ENCODE assay signal across 24 cellular contexts in the genomic region with DNA sequence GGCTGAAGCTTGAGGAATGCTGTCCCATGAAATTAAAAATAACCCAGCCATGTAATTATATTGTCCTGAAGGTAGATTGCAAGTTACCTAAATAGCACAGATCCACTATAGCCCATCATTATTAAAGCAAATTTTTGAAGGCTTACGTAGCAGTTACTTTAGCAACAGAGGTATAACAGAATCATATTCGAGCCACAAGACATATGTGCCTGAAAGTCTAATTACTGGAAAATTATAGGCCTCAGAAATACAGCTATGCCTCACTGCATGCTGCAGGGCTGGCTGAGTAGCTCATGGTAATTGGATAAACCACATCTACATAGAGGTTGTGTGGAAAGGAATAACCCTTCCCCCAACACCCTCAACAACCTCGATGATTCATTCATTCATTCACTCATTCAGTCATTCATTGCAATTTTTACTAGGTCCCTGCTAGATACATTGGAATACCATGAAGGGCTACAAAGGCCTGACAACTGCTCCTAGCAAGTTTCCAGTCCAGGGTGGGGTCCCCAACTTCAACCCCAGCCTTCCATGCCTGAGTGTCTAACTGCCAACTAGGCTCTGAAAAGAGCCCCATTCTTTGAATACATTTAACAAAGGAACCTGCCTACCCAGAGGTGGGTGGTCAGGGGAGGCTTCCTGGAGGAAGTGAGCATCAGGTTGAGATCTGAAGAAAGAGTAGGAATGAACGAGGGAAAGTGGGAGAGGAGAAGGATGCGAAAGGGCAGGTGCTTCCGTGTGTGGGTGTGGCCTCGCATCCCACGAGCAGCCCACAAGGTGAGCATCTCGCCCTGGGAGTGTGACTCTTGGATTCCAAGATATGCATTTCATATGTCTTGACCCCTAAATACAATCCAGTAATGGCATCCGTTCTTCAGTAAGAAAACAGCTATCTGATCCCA. TPM values are rescaled to one million over a fixed set of nuclear protein-coding genes. Genes with fewer than 3 reads are reported as not detected.
"Had no signal": no experiment of that assay in that cellular context is flagged by ENCODE, and none has a peak within 500 bp of the region (broad histone marks: within the 10 kb centered on the region; RNA-seq: fewer than 3 reads in every experiment).

No MANE protein-coding gene starts in this region.

- H3K27ac Mint-ChIP-seq: activated CD4-positive, alpha-beta memory T cell treated with anti-CD3 and anti-CD28 coated beads for 36 hours; activated naive CD4-positive, alpha-beta T cell treated with anti-CD3 and anti-CD28 coated beads for 36 hours; progenitor cell of endocrine pancreas; stimulated activated memory B cell treated with anti-CD40 and anti-IgM and Interleukin-4, amounts not matched to agents 10 μg/mL and 1 μg/mL and 100 μg/mL, for 72 hours had no signal

- H3K9me3 Mint-ChIP-seq: activated CD4-positive, alpha-beta memory T cell treated with anti-CD3 and anti-CD28 coated beads for 36 hours; activated naive CD4-positive, alpha-beta T cell treated with anti-CD3 and anti-CD28 coated beads for 36 hours; neural progenitor cell; stimulated activated memory B cell treated with anti-CD40 and anti-IgM and Interleukin-4, amounts not matched to agents 10 μg/mL and 1 μg/mL and 100 μg/mL, for 72 hours had no signal

- H3K27ac ChIP-seq: lower lobe of right lung, neural progenitor cell, sigmoid colon, testis, vagina had no signal

- H3K9ac ChIP-seq: neural progenitor cell had no signal

- H3K9me3 ChIP-seq: lower lobe of right lung, mucosa of descending colon, sigmoid colon, testis, vagina had no signal

- H3K4me3 ChIP-seq: lower lobe of right lung, mucosa of descending colon, neural progenitor cell, sigmoid colon, smooth muscle cell, testis, vagina had no signal

- H2AFZ ChIP-seq: neural progenitor cell had no signal

- DNase-seq: activated CD4-positive, alpha-beta memory T cell treated with anti-CD3 and anti-CD28 coated beads for 36 hours; activated CD4-positive, alpha-beta T cell treated with anti-CD3 and anti-CD28 coated beads for 48 hours; activated effector memory CD4-positive, alpha-beta T cell treated with Interleukin-2 at 50 U/mL for 16 hours; activated naive CD4-positive, alpha-beta T cell treated with anti-CD3 and anti-CD28 coated beads for 36 hours; activated T-cell treated with anti-CD3 and anti-CD28 coated beads, Interleukin-2, amount 50 U/mL, for 48 hours; amygdala; cerebellar nuclear complex; cortex of kidney; foreskin fibroblast; left colon; lower lobe of right lung; mesendoderm; mucosa of descending colon; retina; sigmoid colon; stimulated activated CD4-positive, alpha-beta T cell treated with anti-CD3 and anti-CD28 coated beads, Interleukin-15, amount 100 ng/mL, for 24 hours; testis had no signal

- H3K36me3 Mint-ChIP-seq: activated CD4-positive, alpha-beta memory T cell treated with anti-CD3 and anti-CD28 coated beads for 36 hours; neural progenitor cell; stimulated activated memory B cell treated with anti-CD40 and anti-IgM and Interleukin-4, amounts not matched to agents 10 μg/mL and 1 μg/mL and 100 μg/mL, for 72 hours had no signal

- H3K36me3 ChIP-seq: lower lobe of right lung, neural progenitor cell, sigmoid colon, vagina had no signal

- H3K4me1 ChIP-seq: lower lobe of right lung, sigmoid colon, testis, vagina had no signal

- H3K27me3 ChIP-seq: neural progenitor cell, sigmoid colon, testis, vagina had no signal

- ATAC-seq: left colon; lower lobe of right lung; mucosa of descending colon; stimulated activated memory B cell treated with anti-CD40 and anti-IgM and Interleukin-4, amounts not matched to agents 10 μg/mL and 1 μg/mL and 100 μg/mL, for 72 hours had no signal

- H3K4me2 ChIP-seq: neural progenitor cell, smooth muscle cell had no signal

- H3K4me3 Mint-ChIP-seq: activated CD4-positive, alpha-beta memory T cell treated with anti-CD3 and anti-CD28 coated beads for 36 hours; activated naive CD4-positive, alpha-beta T cell treated with anti-CD3 and anti-CD28 coated beads for 36 hours; neural progenitor cell; stimulated activated memory B cell treated with anti-CD40 and anti-IgM and Interleukin-4, amounts not matched to agents 10 μg/mL and 1 μg/mL and 100 μg/mL, for 72 hours had no signal

- FAIRE-seq: keratinocyte had no signal

RNA-seq across cellular contexts. Expression of a gene that starts 18.0 kb away (rescaled TPM):
- total RNA-seq: activated CD4-positive, alpha-beta memory T cell treated with anti-CD3 and anti-CD28 coated beads for 36 hours; activated naive CD4-positive, alpha-beta T cell treated with anti-CD3 and anti-CD28 coated beads for 36 hours; fibroblast of lung; progenitor cell of endocrine pancreas had no signal
- polyA plus RNA-seq: keratinocyte had no signal
